ENCODE assay signal across 8 cellular contexts in genomic region chr16:14529010-14529669, GRCh38.
DNase-seq lines count a peak whose midpoint lies in the region; ATAC-seq and TF ChIP-seq lines count a peak whose summit lies in the region.

No MANE protein-coding gene starts in this region.

- in situ Hi-C loops in KBM-7 (cut with MboI; ENCODE audit: low pct_unique_long_range_greater_than_20kb, low sequenced_read_pairs): loop anchor here (25.0 kb wide), 1 partner anchor 242 kb away; no protein-coding TSS in a partner anchor

- no peaks in the 10 kb centered on the region for H4K20me1 ChIP-seq in PC-3 (ENCODE audit: low read length)

- no peak overlapping the region for H3K4me3 Mint-ChIP-seq in activated T-helper 17 cell treated with anti-CD3 and anti-CD28 coated beads, Interleukin-2, amount 50 U/mL, for 72 hours

- H3K27me3 ChIP-seq in PC-3 (ENCODE audit: low read length): no peaks in the 10 kb centered on the region
- no peaks in the 10 kb centered on the region for H3K27me3 ChIP-seq in testis

- peak; percentile 91 for DNase-seq in EH (ENCODE audit: low read depth)
- DNase-seq in KBM-7: peak; percentile 69
- peak; percentile 80 for DNase-seq in PC-3
- peak; percentile 92 for DNase-seq in fibroblast of villous mesenchyme (ENCODE audit: low read depth)
- DNase-seq in non-pigmented ciliary epithelial cell (ENCODE audit: low read depth): peak; percentile 88
- peak; percentile 80 for DNase-seq in testis

- peak overlapping the region; percentile 73 for H2AFZ ChIP-seq in PC-3 (ENCODE audit: low read length)

- peaks cover 7% of the 10 kb centered on the region for H3K4me1 Mint-ChIP-seq in activated T-helper 17 cell treated with anti-CD3 and anti-CD28 coated beads, Interleukin-2, amount 50 U/mL, for 72 hours

- intact Hi-C loops in PC-3 (cut with micrococcal nuclease): loop anchor here (1.0 to 2.0 kb wide), 3 partner anchors 228 to 606 kb away; no protein-coding TSS in a partner anchor
- intact Hi-C loops in testis (cut with DNase I; ENCODE audit: low total_unique reads): loop anchor here (5.0 kb wide), 1 partner anchor 227 kb away; no protein-coding TSS in a partner anchor

- no peaks in the 10 kb centered on the region; the same call in 1 of the 2 replicates for H3K36me3 ChIP-seq in PC-3 (ENCODE audit: low read depth, low read length)
- H3K36me3 ChIP-seq in testis (ENCODE audit: low read depth, missing control alignments): no peaks in the 10 kb centered on the region

- no peaks in the 10 kb centered on the region for H3K9me3 ChIP-seq in PC-3 (ENCODE audit: low read length)
- no peaks in the 10 kb centered on the region for H3K9me3 ChIP-seq in testis

- H3K4me3 ChIP-seq in PC-3 (ENCODE audit: low read length): no peak overlapping the region; the same call in 1 of the 2 replicates
- H3K4me3 ChIP-seq in fibroblast of villous mesenchyme (ENCODE audit: low read depth, low read length): peak overlapping the region; percentile 10
- no peak overlapping the region for H3K4me3 ChIP-seq in testis

- H3K27ac Mint-ChIP-seq in activated T-helper 17 cell treated with anti-CD3 and anti-CD28 coated beads, Interleukin-2, amount 50 U/mL, for 72 hours: peak overlapping the region; percentile 40

- H3K9ac ChIP-seq in PC-3 (ENCODE audit: low read length): peak overlapping the region; percentile 42

- peak overlapping the region; percentile 73 for H3K4me2 ChIP-seq in PC-3 (ENCODE audit: low read length)

- no peaks in the 10 kb centered on the region for H3K9me3 Mint-ChIP-seq in activated T-helper 17 cell treated with anti-CD3 and anti-CD28 coated beads, Interleukin-2, amount 50 U/mL, for 72 hours

- peak; percentile 82 for TF ChIP-seq CTCF in PC-3 (conservative IDR thresholded peaks at IDR 0.05; ENCODE audit: low read depth, low read length)
- peak; percentile 67 for TF ChIP-seq CTCF in fibroblast of villous mesenchyme (IDR thresholded peaks at IDR 0.05; ENCODE audit: insufficient read depth, low read depth, low read length)
- TF ChIP-seq CTCF in testis (IDR thresholded peaks at IDR 0.05): peak; percentile 63 to 92 (median 75)

- H3K79me2 ChIP-seq in PC-3 (ENCODE audit: low read length): no peaks in the 10 kb centered on the region

- BruUV-seq in PC-3 (replicated peaks; lab: Mats Ljungman, UMichigan): no TSS peak

- H3K27me3 Mint-ChIP-seq in activated T-helper 17 cell treated with anti-CD3 and anti-CD28 coated beads, Interleukin-2, amount 50 U/mL, for 72 hours: no peaks in the 10 kb centered on the region

- H3K36me3 Mint-ChIP-seq in activated T-helper 17 cell treated with anti-CD3 and anti-CD28 coated beads, Interleukin-2, amount 50 U/mL, for 72 hours (ENCODE audit: low read depth): peaks cover 22% of the 10 kb centered on the region

- TF ChIP-seq POLR2A in testis (IDR thresholded peaks at IDR 0.05): no peak

- peak; percentile 84 for ATAC-seq in PC-3
- ATAC-seq in activated T-helper 17 cell treated with anti-CD3 and anti-CD28 coated beads, Interleukin-2, amount 50 U/mL, for 72 hours (replicated peaks): peak; percentile 34
- ATAC-seq in GM21576 (IDR thresholded peaks at IDR 0.05; ENCODE audit: unreplicated experiment): no peak

- H3K27ac ChIP-seq in PC-3 (ENCODE audit: low read length) (peak overlapping the region; percentile 37), testis (no peak overlapping the region)

- WGBS in testis, 2 donors: 29 to 46% methylated on average over 10 to 11 of the region's 11 CpGs

- no peaks in the 10 kb centered on the region for H3F3A ChIP-seq in PC-3 (ENCODE audit: low read length, unreplicated experiment)

- POLR2A ChIA-PET in PC-3 (lab: Charles Lee; ENCODE audit: unreplicated experiment): no interaction called here

- no peaks in the 10 kb centered on the region for H3K9me2 ChIP-seq in PC-3 (replicated peaks; ENCODE audit: low read length)

- CTCF ChIA-PET in PC-3 (lab: Charles Lee): interaction anchor here (0.5 kb wide), 1 partner anchor 118 kb away, joined by 8 read pairs; no protein-coding TSS in a partner anchor

- H3K4me1 ChIP-seq in PC-3 (ENCODE audit: insufficient read depth, low read length) (peaks cover 12% of the 10 kb centered on the region), testis (peaks cover 7% of the 10 kb centered on the region)
